Comparison of ENCODE assay signal across 15 cellular contexts in genomic region chr1:2911391-2912178, GRCh38.
A peak's percentile ranks its signal among the peaks of the same experiment; 100 is the strongest.
DNase-seq lines count a peak whose midpoint lies in the region; ATAC-seq, FAIRE-seq and TF ChIP-seq lines count a peak whose summit lies in the region.
"Had no signal": no experiment of that assay in that cellular context is flagged by ENCODE, and none has a peak within 500 bp of the region (broad histone marks: within the 10 kb centered on the region; RNA-seq: fewer than 3 reads in every experiment).

No MANE protein-coding gene starts in this region.

- TF ChIP-seq POLR2A in GM12891 (IDR thresholded peaks at IDR 0.05; ENCODE audit: low read depth, low read length): no peak
- TF ChIP-seq POLR2A in right lobe of liver (IDR thresholded peaks at IDR 0.05): no peak

- 72% methylated on average over 5 of the region's 37 CpGs for WGBS in right lobe of liver (ENCODE audit: insufficient coverage, low coverage, low lambda C conversion rate, missing lambda C conversion rate)

- H3K9me3 ChIP-seq in right lobe of liver: no peaks in the 10 kb centered on the region
- H3K9me3 ChIP-seq: A549 had no signal

- no peaks in the 10 kb centered on the region for H3K27me3 ChIP-seq in right lobe of liver

- no peak for TF ChIP-seq CTCF in right lobe of liver (IDR thresholded peaks at IDR 0.05)

- no peak for ATAC-seq in right lobe of liver
- ATAC-seq: A549; CD8-positive, alpha-beta T cell had no signal

- H3K36me3 ChIP-seq in right lobe of liver: no peaks in the 10 kb centered on the region

- H3K27ac ChIP-seq in right lobe of liver: no peak overlapping the region
- H3K27ac ChIP-seq: A549, HL-60 had no signal

- H3K4me1 ChIP-seq in right lobe of liver: no peaks in the 10 kb centered on the region
- H3K4me1 ChIP-seq: A549 had no signal

- DNase-seq in GM12891 (ENCODE audit: insufficient read length, low spot score) (no peak), RPMI8226 (peak; percentile 66), cerebellum (ENCODE audit: low spot score) (peak; percentile 33), retina (peak; percentile 74), right lobe of liver (no peak), NCI-H446 (lab: John Stamatoyannopoulos, UW) (no peak)
- DNase-seq in stimulated activated CD4-positive, alpha-beta T cell treated with anti-CD3 and anti-CD28 coated beads, Interleukin-4, amount 100 ng/mL, for 24 hours: no peak
- DNase-seq: CD8-positive, alpha-beta T cell; COR-L47; DND-41; GF-D8; HCEC 1CT had no signal

- no peak for FAIRE-seq in GM12891 (lab: Jason Lieb, UNC)
- FAIRE-seq: A549, GM18507 had no signal

- H3K4me3 ChIP-seq in right lobe of liver: no peak overlapping the region
- H3K4me3 ChIP-seq: A549 had no signal

- intact Hi-C loops in right lobe of liver (cut with DNase I): no loop called here

TF ChIP-seq in GM12891, 5 proteins besides CTCF, POLR2A, EP300 and RAD21:
- TF ChIP-seq PAX5 (IDR thresholded peaks at IDR 0.05; ENCODE audit: insufficient read depth, low read length, severe bottlenecking) (no peak), SPI1 (IDR thresholded peaks at IDR 0.05; ENCODE audit: low read depth, low read length) (no peak), TAF1 (IDR thresholded peaks at IDR 0.05; ENCODE audit: low read depth, low read length) (no peak), POU2F2 (IDR thresholded peaks at IDR 0.05; ENCODE audit: low read depth, low read length) (0 out of 2 replicates have a peak, but pooled peaks have one; percentile 12), POLR2AphosphoS5 (IDR thresholded peaks at IDR 0.05; ENCODE audit: low read depth, low read length) (no peak)

Comparison
In these comparisons a context has a peak if more than half of its experiments do, and no peak if none do; other contexts are left out.
1. DNase-seq: peak in RPMI8226 (single experiment), cerebellum (single experiment) and retina (single experiment); none in GM12891 (single experiment), right lobe of liver (0 of 3), NCI-H446 (0 of 2) and stimulated activated CD4-positive, alpha-beta T cell treated with anti-CD3 and anti-CD28 coated beads, Interleukin-4, amount 100 ng/mL, for 24 hours (single experiment).